ENCODE assay signal across 1 cellular context in the genomic region with DNA sequence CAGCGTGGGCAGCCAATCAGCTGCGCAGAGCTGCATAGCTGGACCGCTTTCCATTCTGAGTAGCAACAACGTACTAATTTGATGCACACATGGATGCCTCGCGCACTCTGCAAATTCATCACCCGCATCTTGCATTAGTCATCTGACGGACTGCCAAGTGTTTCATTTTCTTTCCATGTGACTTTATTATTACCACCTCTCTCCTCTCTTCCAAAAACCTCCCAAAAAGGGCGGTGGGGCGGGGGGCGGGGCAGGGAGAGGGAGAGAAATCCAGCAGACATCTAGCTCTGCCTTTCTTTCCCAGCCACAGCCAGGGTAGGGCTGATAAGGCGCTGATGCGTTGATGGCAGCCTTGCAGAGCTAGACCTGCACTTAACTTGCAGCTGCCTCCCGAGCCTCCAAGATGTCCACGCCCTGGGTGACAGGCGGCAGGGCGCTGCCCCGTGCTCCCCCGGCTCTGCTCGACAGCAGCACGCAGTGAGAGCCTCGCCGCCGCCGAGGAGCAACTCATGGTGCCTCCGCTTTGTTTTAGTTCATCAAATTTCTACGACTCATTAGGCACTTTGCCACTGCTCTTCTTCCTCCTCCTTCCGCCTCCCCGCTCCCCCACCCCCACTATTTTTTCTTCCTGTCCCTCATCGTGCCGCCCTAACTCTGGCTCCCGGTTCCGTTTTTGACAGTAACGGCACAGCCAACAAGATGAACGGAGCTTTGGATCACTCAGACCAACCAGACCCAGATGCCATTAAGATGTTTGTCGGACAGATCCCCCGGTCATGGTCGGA.
TF ChIP-seq lines count a peak whose summit lies in the region.

No MANE protein-coding gene starts in this region.

TF ChIP-seq in H1, 55 proteins besides CTCF, POLR2A, EP300 and RAD21 (continued from another document):
- TF ChIP-seq, protein P1, sequence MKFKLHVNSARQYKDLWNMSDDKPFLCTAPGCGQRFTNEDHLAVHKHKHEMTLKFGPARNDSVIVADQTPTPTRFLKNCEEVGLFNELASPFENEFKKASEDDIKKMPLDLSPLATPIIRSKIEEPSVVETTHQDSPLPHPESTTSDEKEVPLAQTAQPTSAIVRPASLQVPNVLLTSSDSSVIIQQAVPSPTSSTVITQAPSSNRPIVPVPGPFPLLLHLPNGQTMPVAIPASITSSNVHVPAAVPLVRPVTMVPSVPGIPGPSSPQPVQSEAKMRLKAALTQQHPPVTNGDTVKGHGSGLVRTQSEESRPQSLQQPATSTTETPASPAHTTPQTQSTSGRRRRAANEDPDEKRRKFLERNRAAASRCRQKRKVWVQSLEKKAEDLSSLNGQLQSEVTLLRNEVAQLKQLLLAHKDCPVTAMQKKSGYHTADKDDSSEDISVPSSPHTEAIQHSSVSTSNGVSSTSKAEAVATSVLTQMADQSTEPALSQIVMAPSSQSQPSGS (IDR thresholded peaks at IDR 0.05; ENCODE audit: low read length), result no peak
- TF ChIP-seq JUN (IDR thresholded peaks at IDR 0.05; ENCODE audit: low read depth, low read length), result no peak
- TF ChIP-seq, protein P2, sequence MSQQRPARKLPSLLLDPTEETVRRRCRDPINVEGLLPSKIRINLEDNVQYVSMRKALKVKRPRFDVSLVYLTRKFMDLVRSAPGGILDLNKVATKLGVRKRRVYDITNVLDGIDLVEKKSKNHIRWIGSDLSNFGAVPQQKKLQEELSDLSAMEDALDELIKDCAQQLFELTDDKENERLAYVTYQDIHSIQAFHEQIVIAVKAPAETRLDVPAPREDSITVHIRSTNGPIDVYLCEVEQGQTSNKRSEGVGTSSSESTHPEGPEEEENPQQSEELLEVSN (IDR thresholded peaks at IDR 0.05), result peak; percentile 64
- TF ChIP-seq CTBP2 (IDR thresholded peaks at IDR 0.05; ENCODE audit: borderline replicate concordance, insufficient read depth, insufficient read length, low read length), result no peak
- no peak for TF ChIP-seq EZH2 (IDR thresholded peaks at IDR 0.05; ENCODE audit: low read depth, low read length, severe bottlenecking)
- TF ChIP-seq, protein P3, sequence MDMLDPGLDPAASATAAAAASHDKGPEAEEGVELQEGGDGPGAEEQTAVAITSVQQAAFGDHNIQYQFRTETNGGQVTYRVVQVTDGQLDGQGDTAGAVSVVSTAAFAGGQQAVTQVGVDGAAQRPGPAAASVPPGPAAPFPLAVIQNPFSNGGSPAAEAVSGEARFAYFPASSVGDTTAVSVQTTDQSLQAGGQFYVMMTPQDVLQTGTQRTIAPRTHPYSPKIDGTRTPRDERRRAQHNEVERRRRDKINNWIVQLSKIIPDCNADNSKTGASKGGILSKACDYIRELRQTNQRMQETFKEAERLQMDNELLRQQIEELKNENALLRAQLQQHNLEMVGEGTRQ (IDR thresholded peaks at IDR 0.05; ENCODE audit: low read length), result no peak
- TF ChIP-seq RBBP5 (IDR thresholded peaks at IDR 0.05; ENCODE audit: borderline replicate concordance, low read depth, low read length), result no peak; the same call in 1 of the 2 replicates
- TF ChIP-seq SP1 (IDR thresholded peaks at IDR 0.05; ENCODE audit: low read depth, low read length), result no peak
- TF ChIP-seq POU5F1 (IDR thresholded peaks at IDR 0.05; ENCODE audit: low read depth, low read length), result no peak
- no peak for TF ChIP-seq FOSL1 (IDR thresholded peaks at IDR 0.05; ENCODE audit: insufficient read depth, low read depth, low read length)
- no peak for TF ChIP-seq JUND (IDR thresholded peaks at IDR 0.05; ENCODE audit: low read length)
- no peak for TF ChIP-seq CHD1 (IDR thresholded peaks at IDR 0.05; ENCODE audit: low read depth, low read length)
- TF ChIP-seq KDM4A (IDR thresholded peaks at IDR 0.05; ENCODE audit: low read depth, low read length, severe bottlenecking), result peak; percentile 25
- no peak for TF ChIP-seq SRF (IDR thresholded peaks at IDR 0.05; ENCODE audit: low read depth, low read length)
- no peak for TF ChIP-seq TAF7 (optimal IDR thresholded peaks at IDR 0.05; ENCODE audit: borderline replicate concordance, low read depth, low read length)
- no peak for TF ChIP-seq TCF12 (IDR thresholded peaks at IDR 0.05; ENCODE audit: low read depth, low read length)
- TF ChIP-seq, protein P4, sequence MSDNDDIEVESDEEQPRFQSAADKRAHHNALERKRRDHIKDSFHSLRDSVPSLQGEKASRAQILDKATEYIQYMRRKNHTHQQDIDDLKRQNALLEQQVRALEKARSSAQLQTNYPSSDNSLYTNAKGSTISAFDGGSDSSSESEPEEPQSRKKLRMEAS (IDR thresholded peaks at IDR 0.05), result peak; percentile 76
- TF ChIP-seq, protein P5, sequence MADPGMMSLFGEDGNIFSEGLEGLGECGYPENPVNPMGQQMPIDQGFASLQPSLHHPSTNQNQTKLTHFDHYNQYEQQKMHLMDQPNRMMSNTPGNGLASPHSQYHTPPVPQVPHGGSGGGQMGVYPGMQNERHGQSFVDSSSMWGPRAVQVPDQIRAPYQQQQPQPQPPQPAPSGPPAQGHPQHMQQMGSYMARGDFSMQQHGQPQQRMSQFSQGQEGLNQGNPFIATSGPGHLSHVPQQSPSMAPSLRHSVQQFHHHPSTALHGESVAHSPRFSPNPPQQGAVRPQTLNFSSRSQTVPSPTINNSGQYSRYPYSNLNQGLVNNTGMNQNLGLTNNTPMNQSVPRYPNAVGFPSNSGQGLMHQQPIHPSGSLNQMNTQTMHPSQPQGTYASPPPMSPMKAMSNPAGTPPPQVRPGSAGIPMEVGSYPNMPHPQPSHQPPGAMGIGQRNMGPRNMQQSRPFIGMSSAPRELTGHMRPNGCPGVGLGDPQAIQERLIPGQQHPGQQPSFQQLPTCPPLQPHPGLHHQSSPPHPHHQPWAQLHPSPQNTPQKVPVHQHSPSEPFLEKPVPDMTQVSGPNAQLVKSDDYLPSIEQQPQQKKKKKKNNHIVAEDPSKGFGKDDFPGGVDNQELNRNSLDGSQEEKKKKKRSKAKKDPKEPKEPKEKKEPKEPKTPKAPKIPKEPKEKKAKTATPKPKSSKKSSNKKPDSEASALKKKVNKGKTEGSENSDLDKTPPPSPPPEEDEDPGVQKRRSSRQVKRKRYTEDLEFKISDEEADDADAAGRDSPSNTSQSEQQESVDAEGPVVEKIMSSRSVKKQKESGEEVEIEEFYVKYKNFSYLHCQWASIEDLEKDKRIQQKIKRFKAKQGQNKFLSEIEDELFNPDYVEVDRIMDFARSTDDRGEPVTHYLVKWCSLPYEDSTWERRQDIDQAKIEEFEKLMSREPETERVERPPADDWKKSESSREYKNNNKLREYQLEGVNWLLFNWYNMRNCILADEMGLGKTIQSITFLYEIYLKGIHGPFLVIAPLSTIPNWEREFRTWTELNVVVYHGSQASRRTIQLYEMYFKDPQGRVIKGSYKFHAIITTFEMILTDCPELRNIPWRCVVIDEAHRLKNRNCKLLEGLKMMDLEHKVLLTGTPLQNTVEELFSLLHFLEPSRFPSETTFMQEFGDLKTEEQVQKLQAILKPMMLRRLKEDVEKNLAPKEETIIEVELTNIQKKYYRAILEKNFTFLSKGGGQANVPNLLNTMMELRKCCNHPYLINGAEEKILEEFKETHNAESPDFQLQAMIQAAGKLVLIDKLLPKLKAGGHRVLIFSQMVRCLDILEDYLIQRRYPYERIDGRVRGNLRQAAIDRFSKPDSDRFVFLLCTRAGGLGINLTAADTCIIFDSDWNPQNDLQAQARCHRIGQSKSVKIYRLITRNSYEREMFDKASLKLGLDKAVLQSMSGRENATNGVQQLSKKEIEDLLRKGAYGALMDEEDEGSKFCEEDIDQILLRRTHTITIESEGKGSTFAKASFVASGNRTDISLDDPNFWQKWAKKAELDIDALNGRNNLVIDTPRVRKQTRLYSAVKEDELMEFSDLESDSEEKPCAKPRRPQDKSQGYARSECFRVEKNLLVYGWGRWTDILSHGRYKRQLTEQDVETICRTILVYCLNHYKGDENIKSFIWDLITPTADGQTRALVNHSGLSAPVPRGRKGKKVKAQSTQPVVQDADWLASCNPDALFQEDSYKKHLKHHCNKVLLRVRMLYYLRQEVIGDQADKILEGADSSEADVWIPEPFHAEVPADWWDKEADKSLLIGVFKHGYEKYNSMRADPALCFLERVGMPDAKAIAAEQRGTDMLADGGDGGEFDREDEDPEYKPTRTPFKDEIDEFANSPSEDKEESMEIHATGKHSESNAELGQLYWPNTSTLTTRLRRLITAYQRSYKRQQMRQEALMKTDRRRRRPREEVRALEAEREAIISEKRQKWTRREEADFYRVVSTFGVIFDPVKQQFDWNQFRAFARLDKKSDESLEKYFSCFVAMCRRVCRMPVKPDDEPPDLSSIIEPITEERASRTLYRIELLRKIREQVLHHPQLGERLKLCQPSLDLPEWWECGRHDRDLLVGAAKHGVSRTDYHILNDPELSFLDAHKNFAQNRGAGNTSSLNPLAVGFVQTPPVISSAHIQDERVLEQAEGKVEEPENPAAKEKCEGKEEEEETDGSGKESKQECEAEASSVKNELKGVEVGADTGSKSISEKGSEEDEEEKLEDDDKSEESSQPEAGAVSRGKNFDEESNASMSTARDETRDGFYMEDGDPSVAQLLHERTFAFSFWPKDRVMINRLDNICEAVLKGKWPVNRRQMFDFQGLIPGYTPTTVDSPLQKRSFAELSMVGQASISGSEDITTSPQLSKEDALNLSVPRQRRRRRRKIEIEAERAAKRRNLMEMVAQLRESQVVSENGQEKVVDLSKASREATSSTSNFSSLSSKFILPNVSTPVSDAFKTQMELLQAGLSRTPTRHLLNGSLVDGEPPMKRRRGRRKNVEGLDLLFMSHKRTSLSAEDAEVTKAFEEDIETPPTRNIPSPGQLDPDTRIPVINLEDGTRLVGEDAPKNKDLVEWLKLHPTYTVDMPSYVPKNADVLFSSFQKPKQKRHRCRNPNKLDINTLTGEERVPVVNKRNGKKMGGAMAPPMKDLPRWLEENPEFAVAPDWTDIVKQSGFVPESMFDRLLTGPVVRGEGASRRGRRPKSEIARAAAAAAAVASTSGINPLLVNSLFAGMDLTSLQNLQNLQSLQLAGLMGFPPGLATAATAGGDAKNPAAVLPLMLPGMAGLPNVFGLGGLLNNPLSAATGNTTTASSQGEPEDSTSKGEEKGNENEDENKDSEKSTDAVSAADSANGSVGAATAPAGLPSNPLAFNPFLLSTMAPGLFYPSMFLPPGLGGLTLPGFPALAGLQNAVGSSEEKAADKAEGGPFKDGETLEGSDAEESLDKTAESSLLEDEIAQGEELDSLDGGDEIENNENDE (IDR thresholded peaks at IDR 0.05; ENCODE audit: insufficient replicate concordance, low read length), result no peak
- TF ChIP-seq HDAC2 (IDR thresholded peaks at IDR 0.05; ENCODE audit: borderline replicate concordance in 1 of 2, low read depth in 2 of 2, low read length in 2 of 2), result 0 out of 4 replicates have a peak, but pooled peaks of 1 of the 2 experiments have one; percentile 15
- TF ChIP-seq ASH2L (IDR thresholded peaks at IDR 0.05; ENCODE audit: low read length), result no peak
